10 cellular contexts compared by ENCODE assay signal in the genomic region with DNA sequence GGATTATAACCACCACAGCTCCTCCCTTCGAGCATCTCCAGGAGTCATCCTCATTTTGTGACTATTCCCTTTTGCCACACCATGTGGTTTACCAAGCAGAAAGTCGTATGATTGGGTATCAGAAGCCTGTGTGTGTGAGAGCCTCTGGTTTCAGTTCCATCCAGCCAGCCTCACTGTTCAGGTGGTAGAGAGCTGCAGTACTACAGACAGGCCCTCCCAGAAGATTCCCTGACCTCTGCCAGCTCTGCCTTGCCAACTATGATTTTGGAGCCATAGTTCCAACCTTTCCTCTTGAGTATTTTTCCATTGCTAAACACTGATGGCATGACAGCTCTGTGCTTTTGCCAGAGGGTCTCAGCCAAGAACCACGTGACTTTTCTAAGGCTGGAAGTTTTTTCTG.
A peak's percentile ranks its signal among the peaks of the same experiment; 100 is the strongest.
DNase-seq lines count a peak whose midpoint lies in the region; ATAC-seq, FAIRE-seq and TF ChIP-seq lines count a peak whose summit lies in the region.
"Had no signal": no experiment of that assay in that cellular context is flagged by ENCODE, and none has a peak within 500 bp of the region (broad histone marks: within the 10 kb centered on the region; RNA-seq: fewer than 3 reads in every experiment).

No MANE protein-coding gene starts in this region.

- DNase-seq in GM10266 (ENCODE audit: extremely low spot score) (peak; percentile 12), left cardiac atrium (peak; percentile 40), D721Med (ENCODE audit: insufficient read length, low spot score) (no peak), posterior vena cava (ENCODE audit: low spot score) (no peak), NCI-H1417 (lab: John Stamatoyannopoulos, UW) (no peak)
- DNase-seq: lower lobe of right lung, SJCRH30 had no signal

- FAIRE-seq in D721Med (lab: Jason Lieb, UNC) = no peak

- no peak for TF ChIP-seq CTCF in GM10266 (IDR thresholded peaks at IDR 0.05; ENCODE audit: control insufficient read depth, insufficient read depth, low read depth, missing control alignments)
- TF ChIP-seq CTCF in D721Med (IDR thresholded peaks at IDR 0.05; ENCODE audit: insufficient read depth, missing control alignments) = no peak

- intact Hi-C loops in left cardiac atrium (cut with DNase I) (loop anchor here in 1 of 2 donors (10.0 kb wide), 1 partner anchor 97 kb away; no protein-coding TSS in a partner anchor), posterior vena cava (cut with DNase I) (no loop called here)

- ATAC-seq in GM21515 (IDR thresholded peaks at IDR 0.05; ENCODE audit: unreplicated experiment) (peak; percentile 88), HG03432 (IDR thresholded peaks at IDR 0.05; ENCODE audit: unreplicated experiment) (peak; percentile 95), left cardiac atrium (peak; percentile 81 to 91), HG02759 (IDR thresholded peaks at IDR 0.05; ENCODE audit: unreplicated experiment) (no peak)

Comparison
In these comparisons a context has a peak if more than half of its experiments do, and no peak if none do; other contexts are left out.
1. DNase-seq: peak in GM10266 (single experiment) and left cardiac atrium (single experiment); none in D721Med (single experiment), posterior vena cava (single experiment) and NCI-H1417 (0 of 3).